ENCODE assay signal across 1 cellular context in the genomic region with DNA sequence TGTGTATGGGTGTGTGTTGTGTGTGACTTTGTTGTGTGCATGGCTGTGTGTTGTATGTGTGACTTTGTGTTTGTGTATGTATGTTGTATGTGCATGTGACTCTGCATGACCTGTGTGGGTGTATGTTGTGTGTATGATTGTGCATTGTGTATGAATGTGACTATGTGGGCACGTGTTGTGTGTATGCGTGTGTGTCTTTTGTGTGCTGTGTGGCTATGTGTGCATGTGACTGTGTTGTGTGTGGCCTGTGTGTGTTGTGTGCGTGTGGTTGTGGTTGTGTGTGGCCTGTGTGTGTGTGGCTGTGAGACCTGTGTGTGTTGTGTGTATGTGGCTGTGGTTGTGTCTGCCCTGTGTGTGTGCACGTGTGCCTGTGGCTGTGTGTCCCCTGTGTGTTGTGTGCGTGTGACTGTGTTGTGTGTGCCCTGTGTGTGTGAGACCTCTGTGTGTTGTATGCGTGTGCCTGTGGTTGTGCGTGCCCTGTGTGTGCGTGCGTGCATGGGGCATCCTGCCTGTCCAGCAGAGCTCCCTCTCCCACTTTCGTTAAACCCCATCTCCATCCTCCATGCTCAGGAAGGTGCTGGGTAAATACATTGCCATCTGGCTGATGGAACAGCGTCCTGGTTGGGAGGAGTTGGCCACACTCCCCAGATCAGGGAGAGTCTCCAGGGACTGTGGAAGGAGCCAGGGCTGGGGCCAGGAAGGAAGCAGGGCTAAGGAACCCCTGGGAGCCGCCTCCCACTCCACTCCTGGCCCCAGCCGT.
TF ChIP-seq lines count a peak whose summit lies in the region.

No MANE protein-coding gene starts in this region.

TF ChIP-seq in HepG2, 621 proteins besides CTCF, POLR2A, EP300 and RAD21 (continued from another document):
- TF ChIP-seq, protein P1, sequence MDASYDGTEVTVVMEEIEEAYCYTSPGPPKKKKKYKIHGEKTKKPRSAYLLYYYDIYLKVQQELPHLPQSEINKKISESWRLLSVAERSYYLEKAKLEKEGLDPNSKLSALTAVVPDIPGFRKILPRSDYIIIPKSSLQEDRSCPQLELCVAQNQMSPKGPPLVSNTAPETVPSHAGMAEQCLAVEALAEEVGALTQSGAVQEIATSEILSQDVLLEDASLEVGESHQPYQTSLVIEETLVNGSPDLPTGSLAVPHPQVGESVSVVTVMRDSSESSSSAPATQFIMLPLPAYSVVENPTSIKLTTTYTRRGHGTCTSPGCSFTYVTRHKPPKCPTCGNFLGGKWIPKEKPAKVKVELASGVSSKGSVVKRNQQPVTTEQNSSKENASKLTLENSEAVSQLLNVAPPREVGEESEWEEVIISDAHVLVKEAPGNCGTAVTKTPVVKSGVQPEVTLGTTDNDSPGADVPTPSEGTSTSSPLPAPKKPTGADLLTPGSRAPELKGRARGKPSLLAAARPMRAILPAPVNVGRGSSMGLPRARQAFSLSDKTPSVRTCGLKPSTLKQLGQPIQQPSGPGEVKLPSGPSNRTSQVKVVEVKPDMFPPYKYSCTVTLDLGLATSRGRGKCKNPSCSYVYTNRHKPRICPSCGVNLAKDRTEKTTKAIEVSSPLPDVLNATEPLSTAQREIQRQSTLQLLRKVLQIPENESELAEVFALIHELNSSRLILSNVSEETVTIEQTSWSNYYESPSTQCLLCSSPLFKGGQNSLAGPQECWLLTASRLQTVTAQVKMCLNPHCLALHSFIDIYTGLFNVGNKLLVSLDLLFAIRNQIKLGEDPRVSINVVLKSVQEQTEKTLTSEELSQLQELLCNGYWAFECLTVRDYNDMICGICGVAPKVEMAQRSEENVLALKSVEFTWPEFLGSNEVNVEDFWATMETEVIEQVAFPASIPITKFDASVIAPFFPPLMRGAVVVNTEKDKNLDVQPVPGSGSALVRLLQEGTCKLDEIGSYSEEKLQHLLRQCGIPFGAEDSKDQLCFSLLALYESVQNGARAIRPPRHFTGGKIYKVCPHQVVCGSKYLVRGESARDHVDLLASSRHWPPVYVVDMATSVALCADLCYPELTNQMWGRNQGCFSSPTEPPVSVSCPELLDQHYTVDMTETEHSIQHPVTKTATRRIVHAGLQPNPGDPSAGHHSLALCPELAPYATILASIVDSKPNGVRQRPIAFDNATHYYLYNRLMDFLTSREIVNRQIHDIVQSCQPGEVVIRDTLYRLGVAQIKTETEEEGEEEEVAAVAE (CRISPR knock-in tag; IDR thresholded peaks at IDR 0.05; ENCODE audit: borderline replicate concordance) = no peak
- TF ChIP-seq ZSCAN21 (CRISPR knock-in tag; IDR thresholded peaks at IDR 0.05; ENCODE audit: borderline replicate concordance) (no peak), EED (CRISPR knock-in tag; IDR thresholded peaks at IDR 0.05) (peak; percentile 41; the same call in 1 of the 2 replicates), SSRP1 (CRISPR knock-in tag; IDR thresholded peaks at IDR 0.05) (peak; percentile 93; the same call in 1 of the 2 replicates), CENPT (CRISPR knock-in tag; IDR thresholded peaks at IDR 0.05; ENCODE audit: low read depth) (peak; percentile 80; the same call in 1 of the 2 replicates), ZNF839 (CRISPR knock-in tag; IDR thresholded peaks at IDR 0.05; ENCODE audit: borderline replicate concordance) (peak; percentile 71; the same call in 1 of the 2 replicates), NPAS2 (CRISPR knock-in tag; IDR thresholded peaks at IDR 0.05; ENCODE audit: borderline replicate concordance) (no peak), ZNF138 (CRISPR knock-in tag; IDR thresholded peaks at IDR 0.05; ENCODE audit: low read depth) (peak; percentile 48; the same call in 1 of the 2 replicates), HMG20A (CRISPR knock-in tag; IDR thresholded peaks at IDR 0.05; ENCODE audit: borderline replicate concordance) (no peak)
- TF ChIP-seq, protein P2, sequence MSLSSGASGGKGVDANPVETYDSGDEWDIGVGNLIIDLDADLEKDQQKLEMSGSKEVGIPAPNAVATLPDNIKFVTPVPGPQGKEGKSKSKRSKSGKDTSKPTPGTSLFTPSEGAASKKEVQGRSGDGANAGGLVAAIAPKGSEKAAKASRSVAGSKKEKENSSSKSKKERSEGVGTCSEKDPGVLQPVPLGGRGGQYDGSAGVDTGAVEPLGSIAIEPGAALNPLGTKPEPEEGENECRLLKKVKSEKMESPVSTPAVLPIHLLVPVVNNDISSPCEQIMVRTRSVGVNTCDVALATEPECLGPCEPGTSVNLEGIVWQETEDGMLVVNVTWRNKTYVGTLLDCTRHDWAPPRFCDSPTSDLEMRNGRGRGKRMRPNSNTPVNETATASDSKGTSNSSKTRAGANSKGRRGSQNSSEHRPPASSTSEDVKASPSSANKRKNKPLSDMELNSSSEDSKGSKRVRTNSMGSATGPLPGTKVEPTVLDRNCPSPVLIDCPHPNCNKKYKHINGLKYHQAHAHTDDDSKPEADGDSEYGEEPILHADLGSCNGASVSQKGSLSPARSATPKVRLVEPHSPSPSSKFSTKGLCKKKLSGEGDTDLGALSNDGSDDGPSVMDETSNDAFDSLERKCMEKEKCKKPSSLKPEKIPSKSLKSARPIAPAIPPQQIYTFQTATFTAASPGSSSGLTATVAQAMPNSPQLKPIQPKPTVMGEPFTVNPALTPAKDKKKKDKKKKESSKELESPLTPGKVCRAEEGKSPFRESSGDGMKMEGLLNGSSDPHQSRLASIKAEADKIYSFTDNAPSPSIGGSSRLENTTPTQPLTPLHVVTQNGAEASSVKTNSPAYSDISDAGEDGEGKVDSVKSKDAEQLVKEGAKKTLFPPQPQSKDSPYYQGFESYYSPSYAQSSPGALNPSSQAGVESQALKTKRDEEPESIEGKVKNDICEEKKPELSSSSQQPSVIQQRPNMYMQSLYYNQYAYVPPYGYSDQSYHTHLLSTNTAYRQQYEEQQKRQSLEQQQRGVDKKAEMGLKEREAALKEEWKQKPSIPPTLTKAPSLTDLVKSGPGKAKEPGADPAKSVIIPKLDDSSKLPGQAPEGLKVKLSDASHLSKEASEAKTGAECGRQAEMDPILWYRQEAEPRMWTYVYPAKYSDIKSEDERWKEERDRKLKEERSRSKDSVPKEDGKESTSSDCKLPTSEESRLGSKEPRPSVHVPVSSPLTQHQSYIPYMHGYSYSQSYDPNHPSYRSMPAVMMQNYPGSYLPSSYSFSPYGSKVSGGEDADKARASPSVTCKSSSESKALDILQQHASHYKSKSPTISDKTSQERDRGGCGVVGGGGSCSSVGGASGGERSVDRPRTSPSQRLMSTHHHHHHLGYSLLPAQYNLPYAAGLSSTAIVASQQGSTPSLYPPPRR (CRISPR knock-in tag; IDR thresholded peaks at IDR 0.05; ENCODE audit: borderline replicate concordance) = no peak
- TF ChIP-seq, protein P3, sequence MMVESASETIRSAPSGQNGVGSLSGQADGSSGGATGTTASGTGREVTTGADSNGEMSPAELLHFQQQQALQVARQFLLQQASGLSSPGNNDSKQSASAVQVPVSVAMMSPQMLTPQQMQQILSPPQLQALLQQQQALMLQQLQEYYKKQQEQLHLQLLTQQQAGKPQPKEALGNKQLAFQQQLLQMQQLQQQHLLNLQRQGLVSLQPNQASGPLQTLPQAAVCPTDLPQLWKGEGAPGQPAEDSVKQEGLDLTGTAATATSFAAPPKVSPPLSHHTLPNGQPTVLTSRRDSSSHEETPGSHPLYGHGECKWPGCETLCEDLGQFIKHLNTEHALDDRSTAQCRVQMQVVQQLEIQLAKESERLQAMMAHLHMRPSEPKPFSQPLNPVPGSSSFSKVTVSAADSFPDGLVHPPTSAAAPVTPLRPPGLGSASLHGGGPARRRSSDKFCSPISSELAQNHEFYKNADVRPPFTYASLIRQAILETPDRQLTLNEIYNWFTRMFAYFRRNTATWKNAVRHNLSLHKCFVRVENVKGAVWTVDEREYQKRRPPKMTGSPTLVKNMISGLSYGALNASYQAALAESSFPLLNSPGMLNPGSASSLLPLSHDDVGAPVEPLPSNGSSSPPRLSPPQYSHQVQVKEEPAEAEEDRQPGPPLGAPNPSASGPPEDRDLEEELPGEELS (CRISPR knock-in tag; IDR thresholded peaks at IDR 0.05) = no peak
- TF ChIP-seq, protein P4, sequence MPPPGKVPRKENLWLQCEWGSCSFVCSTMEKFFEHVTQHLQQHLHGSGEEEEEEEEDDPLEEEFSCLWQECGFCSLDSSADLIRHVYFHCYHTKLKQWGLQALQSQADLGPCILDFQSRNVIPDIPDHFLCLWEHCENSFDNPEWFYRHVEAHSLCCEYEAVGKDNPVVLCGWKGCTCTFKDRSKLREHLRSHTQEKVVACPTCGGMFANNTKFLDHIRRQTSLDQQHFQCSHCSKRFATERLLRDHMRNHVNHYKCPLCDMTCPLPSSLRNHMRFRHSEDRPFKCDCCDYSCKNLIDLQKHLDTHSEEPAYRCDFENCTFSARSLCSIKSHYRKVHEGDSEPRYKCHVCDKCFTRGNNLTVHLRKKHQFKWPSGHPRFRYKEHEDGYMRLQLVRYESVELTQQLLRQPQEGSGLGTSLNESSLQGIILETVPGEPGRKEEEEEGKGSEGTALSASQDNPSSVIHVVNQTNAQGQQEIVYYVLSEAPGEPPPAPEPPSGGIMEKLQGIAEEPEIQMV (CRISPR knock-in tag; IDR thresholded peaks at IDR 0.05; ENCODE audit: low read depth) = 0 out of 2 replicates have a peak, but pooled peaks have one; percentile 14
- TF ChIP-seq, protein P5, sequence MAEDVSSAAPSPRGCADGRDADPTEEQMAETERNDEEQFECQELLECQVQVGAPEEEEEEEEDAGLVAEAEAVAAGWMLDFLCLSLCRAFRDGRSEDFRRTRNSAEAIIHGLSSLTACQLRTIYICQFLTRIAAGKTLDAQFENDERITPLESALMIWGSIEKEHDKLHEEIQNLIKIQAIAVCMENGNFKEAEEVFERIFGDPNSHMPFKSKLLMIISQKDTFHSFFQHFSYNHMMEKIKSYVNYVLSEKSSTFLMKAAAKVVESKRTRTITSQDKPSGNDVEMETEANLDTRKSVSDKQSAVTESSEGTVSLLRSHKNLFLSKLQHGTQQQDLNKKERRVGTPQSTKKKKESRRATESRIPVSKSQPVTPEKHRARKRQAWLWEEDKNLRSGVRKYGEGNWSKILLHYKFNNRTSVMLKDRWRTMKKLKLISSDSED (CRISPR knock-in tag; IDR thresholded peaks at IDR 0.05) = no peak
- TF ChIP-seq, protein P6, sequence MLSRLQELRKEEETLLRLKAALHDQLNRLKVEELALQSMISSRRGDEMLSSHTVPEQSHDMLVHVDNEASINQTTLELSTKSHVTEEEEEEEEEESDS (CRISPR knock-in tag; IDR thresholded peaks at IDR 0.05; ENCODE audit: borderline replicate concordance) = no peak
